Comparison of ENCODE assay signal across 16 cellular contexts in the genomic region with DNA sequence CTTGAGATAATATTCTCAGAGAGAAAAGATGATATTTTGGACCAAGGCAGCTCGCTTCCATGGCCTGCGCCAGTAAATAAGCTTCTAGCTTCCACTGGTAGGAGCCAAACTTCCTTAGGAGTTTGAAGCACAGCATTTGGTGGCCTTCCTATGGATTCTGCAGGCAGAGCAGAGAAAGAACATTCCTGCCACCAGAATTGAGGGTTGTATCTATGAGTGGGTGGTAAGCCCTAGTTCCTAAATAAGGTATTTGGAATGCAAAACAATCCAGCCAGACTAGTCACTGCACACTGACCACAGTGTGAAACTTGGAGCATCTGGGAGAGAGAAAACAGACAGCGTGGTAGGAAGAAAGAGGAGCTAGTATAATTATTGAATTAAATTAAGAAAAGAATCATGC. TPM values are rescaled to one million over a fixed set of nuclear protein-coding genes. Genes with fewer than 3 reads are reported as not detected.
DNase-seq lines count a peak whose midpoint lies in the region; TF ChIP-seq lines count a peak whose summit lies in the region.
"Had no signal": no experiment of that assay in that cellular context is flagged by ENCODE, and none has a peak within 500 bp of the region (broad histone marks: within the 10 kb centered on the region; RNA-seq: fewer than 3 reads in every experiment).

No MANE protein-coding gene starts in this region.

- POLR2A ChIA-PET in AG04449 (lab: Yijun Ruan, JAX) = interaction anchor here (0.6 to 1.5 kb wide), 10 partner anchors 30 to 112 kb away, joined by 3 to 6 read pairs (median 4); a partner anchor contains a TSS

- H3K4me3 ChIP-seq in AG04449 (ENCODE audit: low read depth, low read length) = no peak overlapping the region
- H3K4me3 ChIP-seq in astrocyte of the cerebellum (ENCODE audit: low read depth, low read length) = no peak overlapping the region
- H3K4me3 ChIP-seq: BLaER1, heart right ventricle, lower lobe of right lung, uterus had no signal

- CTCF ChIA-PET in AG04449 (lab: Yijun Ruan, JAX) = interaction anchor here (0.6 to 8.0 kb wide), 45 partner anchors 9 to 153 kb away, joined by 3 to 126 read pairs (median 5); a partner anchor contains a TSS
- CTCF ChIA-PET in Calu3 (lab: Charles Lee) = no interaction called here

- H3K36me3 Mint-ChIP-seq in Calu3 (ENCODE audit: insufficient read depth, unreplicated experiment) = no peaks in the 10 kb centered on the region

- peak; percentile 50 for TF ChIP-seq CTCF in AG04449 (IDR thresholded peaks at IDR 0.05; ENCODE audit: insufficient read depth, low read length, missing control alignments)
- peak; percentile 49 for TF ChIP-seq CTCF in astrocyte of the cerebellum (IDR thresholded peaks at IDR 0.05; ENCODE audit: low read depth, low read length, missing control alignments)
- TF ChIP-seq CTCF in Calu3 (IDR thresholded peaks at IDR 0.05; ENCODE audit: unreplicated experiment) = no peak

- intact Hi-C loops in Calu3 (cut with micrococcal nuclease; ENCODE audit: unreplicated experiment) (no loop called here), head of caudate nucleus (cut with DNase I) (no loop called here)

- no peak overlapping the region for H3K27ac Mint-ChIP-seq in Calu3 (ENCODE audit: unreplicated experiment)

- no peak overlapping the region for H3K4me3 Mint-ChIP-seq in Calu3 (ENCODE audit: low read depth, unreplicated experiment)
- H3K4me3 Mint-ChIP-seq: dendritic cell treated with granulocyte-macrophage colony-stimulating factor and Interleukin-4, amounts not matched to agents 40 ng/mL and 50 ng/mL, for 4 days had no signal

- in situ Hi-C loops in astrocyte of the cerebellum (cut with HindIII; ENCODE audit: low sequenced_read_pairs) = no loop called here

- no peaks in the 10 kb centered on the region for H3K4me1 Mint-ChIP-seq in Calu3 (ENCODE audit: low read depth, unreplicated experiment)

- DNase-seq in AG04449 (ENCODE audit: low read depth, low spot score) = peak; percentile 88
- peak; percentile 11 for DNase-seq in HK-2 (ENCODE audit: unreplicated experiment)
- peak; percentile 64 for DNase-seq in astrocyte of the cerebellum (ENCODE audit: low read depth)
- DNase-seq in iris pigment epithelial cell (ENCODE audit: low read depth) = peak; percentile 87
- no peak for DNase-seq in pons (ENCODE audit: low spot score)
- DNase-seq in HUDEP-2 (lab: John Stamatoyannopoulos, UW; ENCODE audit: unreplicated experiment in 76 of 76) = no peak
- no peak for DNase-seq in Calu3
- DNase-seq in head of caudate nucleus = no peak
- DNase-seq: activated naive CD4-positive, alpha-beta T cell treated with Interleukin-2 at 50 U/mL for 16 hours; heart right ventricle; lower lobe of right lung; occipital lobe; T1000; uterus had no signal

- BruUV-seq in Calu3 (replicated peaks; lab: Mats Ljungman, UMichigan) = no TSS peak

- H3K9me3 Mint-ChIP-seq in Calu3 (ENCODE audit: low read depth, unreplicated experiment) = no peaks in the 10 kb centered on the region
- H3K9me3 Mint-ChIP-seq: dendritic cell treated with granulocyte-macrophage colony-stimulating factor and Interleukin-4, amounts not matched to agents 40 ng/mL and 50 ng/mL, for 4 days had no signal

- no peaks in the 10 kb centered on the region for H3K27me3 Mint-ChIP-seq in Calu3 (ENCODE audit: unreplicated experiment)

RNA-seq across cellular contexts. Expression of a gene that starts 54.1 kb away (rescaled TPM):
- total RNA-seq in Calu3 (2022) = 15.6 and 15.7 TPM in 2 replicates

Comparison
In these comparisons a context has a peak if more than half of its experiments do, and no peak if none do; other contexts are left out.
1. DNase-seq: peak in AG04449 (single experiment), HK-2 (single experiment), astrocyte of the cerebellum (single experiment) and iris pigment epithelial cell (single experiment); none in pons (single experiment), HUDEP-2 (0 of 76), Calu3 (single experiment) and head of caudate nucleus (0 of 42).